ENCODE assay signal across 35 cellular contexts in the genomic region with DNA sequence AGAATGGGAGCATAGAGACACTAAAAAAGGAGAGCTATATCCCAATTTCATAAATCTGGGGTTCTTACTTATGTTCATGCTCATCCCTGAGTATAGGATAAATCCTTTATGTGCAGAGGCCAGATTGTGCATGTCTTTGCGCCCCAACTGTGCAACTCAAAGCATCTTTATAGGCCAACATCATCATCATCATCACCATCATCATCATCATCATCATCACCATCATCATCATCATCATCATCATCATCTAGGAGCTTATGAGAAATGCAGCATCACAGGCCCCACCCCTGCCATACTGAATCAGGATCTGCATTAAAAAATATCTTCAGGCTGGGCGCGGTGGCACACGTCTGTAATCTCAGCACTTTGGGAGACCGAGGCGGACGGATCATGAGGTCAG. TPM values are rescaled to one million over a fixed set of nuclear protein-coding genes. Genes with fewer than 3 reads are reported as not detected.
"Had no signal": no experiment of that assay in that cellular context is flagged by ENCODE, and none has a peak within 500 bp of the region (broad histone marks: within the 10 kb centered on the region; RNA-seq: fewer than 3 reads in every experiment).

No MANE protein-coding gene starts in this region.

- ATAC-seq: naive thymus-derived CD8-positive, alpha-beta T cell; natural killer cell treated with Interleukin-12 subunit alpha and Interleukin-12 subunit beta and Interleukin-15 and Interleukin-18, amount 100 ng/mL, for 72 hours; pancreas; sciatic nerve; stimulated activated memory B cell treated with anti-CD40 and anti-IgM and Interleukin-4, amounts not matched to agents 10 μg/mL and 1 μg/mL and 100 μg/mL, for 72 hours; stimulated activated naive CD8-positive, alpha-beta T cell treated with anti-CD3 and anti-CD28 coated beads, Interleukin-15, amount 100 ng/mL, for 72 hours; stimulated activated naive CD8-positive, alpha-beta T cell treated with anti-CD3 and anti-CD28 coated beads, Interleukin-15, Interleukin-2, amounts not matched to agents 100 U/mL and 50 U/mL, for 24 hours; upper lobe of right lung had no signal

- H3K27me3 ChIP-seq: neutrophil, pancreas, right atrium auricular region, suprapubic skin, testis, tibial artery, transverse colon, upper lobe of right lung, uterus had no signal

- DNase-seq: naive thymus-derived CD8-positive, alpha-beta T cell; nephron progenitor cell; nucleus accumbens; pancreas; retina; spleen; stimulated activated CD4-positive, alpha-beta T cell treated with anti-CD3 and anti-CD28 coated beads, Interleukin-12 subunit alpha, Interleukin-12 subunit beta, amount 100 ng/mL, for 4 hours; stimulated activated CD4-positive, alpha-beta T cell treated with anti-CD3 and anti-CD28 coated beads, Interleukin-1b, Interleukin-23, amount 100 ng/mL, for 48 hours; stimulated activated CD4-positive, alpha-beta T cell treated with anti-CD3 and anti-CD28 coated beads, Interleukin-4, amount 100 ng/mL, for 1 hour; stimulated activated CD4-positive, alpha-beta T cell treated with anti-CD3 and anti-CD28 coated beads, Interleukin-4, amount 100 ng/mL, for 4 hours; stimulated activated CD8-positive, alpha-beta memory T cell treated with anti-CD3 and anti-CD28 coated beads, Interleukin-4, amount 100 ng/mL, for 48 hours; stimulated activated naive CD4-positive, alpha-beta T cell; stimulated activated naive CD8-positive, alpha-beta T cell treated with anti-CD3 and anti-CD28 coated beads, Interleukin-15, amount 100 ng/mL, for 72 hours; stimulated activated naive CD8-positive, alpha-beta T cell treated with anti-CD3 and anti-CD28 coated beads, Interleukin-15, Interleukin-2, amounts not matched to agents 100 U/mL and 50 U/mL, for 24 hours; substantia nigra; testis; tibial artery; transverse colon; upper lobe of right lung; uterus had no signal

- H3K4me3 ChIP-seq: pancreas, prostate gland, right atrium auricular region, skin epidermis, smooth muscle cell, spleen, suprapubic skin, testis, tibial artery, transverse colon, upper lobe of right lung, uterus had no signal

- H3K36me3 Mint-ChIP-seq: naive thymus-derived CD8-positive, alpha-beta T cell; natural killer cell treated with Interleukin-12 subunit alpha and Interleukin-12 subunit beta and Interleukin-15 and Interleukin-18, amount 100 ng/mL, for 72 hours; stimulated activated memory B cell treated with anti-CD40 and anti-IgM and Interleukin-4, amounts not matched to agents 10 μg/mL and 1 μg/mL and 100 μg/mL, for 72 hours; type B pancreatic cell had no signal

- H3K9me3 Mint-ChIP-seq: naive thymus-derived CD8-positive, alpha-beta T cell; natural killer cell treated with Interleukin-12 subunit alpha and Interleukin-12 subunit beta and Interleukin-15 and Interleukin-18, amount 100 ng/mL, for 72 hours; stimulated activated naive CD8-positive, alpha-beta T cell treated with anti-CD3 and anti-CD28 coated beads, Interleukin-15, amount 100 ng/mL, for 72 hours had no signal

- FAIRE-seq: pancreas had no signal

- H3K4me1 ChIP-seq: pancreas, prostate gland, right atrium auricular region, spleen, suprapubic skin, testis, transverse colon, upper lobe of right lung, uterus had no signal

- H3K27ac Mint-ChIP-seq: naive thymus-derived CD8-positive, alpha-beta T cell; natural killer cell treated with Interleukin-12 subunit alpha and Interleukin-12 subunit beta and Interleukin-15 and Interleukin-18, amount 100 ng/mL, for 72 hours; nephron progenitor cell; stimulated activated memory B cell treated with anti-CD40 and anti-IgM and Interleukin-4, amounts not matched to agents 10 μg/mL and 1 μg/mL and 100 μg/mL, for 72 hours; stimulated activated naive CD8-positive, alpha-beta T cell treated with anti-CD3 and anti-CD28 coated beads, Interleukin-15, amount 100 ng/mL, for 72 hours; type B pancreatic cell had no signal

- H3K36me3 ChIP-seq: neutrophil, pancreas, prostate gland, right atrium auricular region, spleen, suprapubic skin, tibial artery, transverse colon, upper lobe of right lung, uterus had no signal

- H3K27ac ChIP-seq: pancreas, prostate gland, right atrium auricular region, skin epidermis, suprapubic skin, testis, tibial artery, transverse colon, upper lobe of right lung, uterus had no signal

- H3K9me3 ChIP-seq: neutrophil, pancreas, prostate gland, right atrium auricular region, spleen, suprapubic skin, testis, tibial artery, transverse colon, upper lobe of right lung, uterus had no signal

RNA-seq across cellular contexts. Expression of a gene that starts 45.5 kb away (rescaled TPM):
- total RNA-seq: naive thymus-derived CD8-positive, alpha-beta T cell; natural killer cell treated with Interleukin-12 subunit alpha and Interleukin-12 subunit beta and Interleukin-15 and Interleukin-18, amount 100 ng/mL, for 72 hours; omental fat pad; osteocyte; pancreas; posterior vena cava; pulmonary artery endothelial cell; right atrium auricular region; sciatic nerve; spleen; suprapubic skin; transverse colon; upper lobe of right lung; urinary bladder; uterus had no signal
